20 cellular contexts compared by ENCODE assay signal in genomic region chr1:71074681-71075080, GRCh38. TPM values are rescaled to one million over a fixed set of nuclear protein-coding genes. Genes with fewer than 3 reads are reported as not detected.
A peak's percentile ranks its signal among the peaks of the same experiment; 100 is the strongest.
DNase-seq lines count a peak whose midpoint lies in the region; ATAC-seq lines count a peak whose summit lies in the region.
"Had no signal": no experiment of that assay in that cellular context is flagged by ENCODE, and none has a peak within 500 bp of the region (broad histone marks: within the 10 kb centered on the region; RNA-seq: fewer than 3 reads in every experiment).

No MANE protein-coding gene starts in this region.

- intact Hi-C loops in activated CD4-positive, alpha-beta T cell treated with anti-CD3 and anti-CD28 coated beads for 36 hours (cut with DNase I, micrococcal nuclease) = no loop called here
- intact Hi-C loops in activated T-helper 1 cell treated with anti-CD3 and anti-CD28 coated beads, Interleukin-12 subunit alpha, Interleukin-12 subunit beta, Interleukin-2, Interleukin-4 antibody, amounts not matched to agents 30 ng/mL and 10 ng/mL and 1 ng/mL, durations not matched to agents 14 hours and 24 hours and 36 hours (cut with micrococcal nuclease) = no loop called here

- H3K36me3 Mint-ChIP-seq in activated CD4-positive, alpha-beta T cell treated with anti-CD3 and anti-CD28 coated beads for 36 hours (ENCODE audit: low read depth) = peaks cover 58% of the 10 kb centered on the region
- H3K36me3 Mint-ChIP-seq in activated T-helper 1 cell treated with anti-CD3 and anti-CD28 coated beads, Interleukin-12 subunit alpha, Interleukin-12 subunit beta, Interleukin-2, Interleukin-4 antibody, amounts not matched to agents 30 ng/mL and 10 ng/mL and 1 ng/mL, durations not matched to agents 14 hours and 24 hours and 36 hours (ENCODE audit: low read depth) = peaks cover 64% of the 10 kb centered on the region

- POLR2A ChIA-PET in activated CD4-positive, alpha-beta T cell treated with anti-CD3 and anti-CD28 coated beads for 36 hours (lab: Charles Lee) = no interaction called here

- no peak overlapping the region for H3K4me3 Mint-ChIP-seq in activated CD4-positive, alpha-beta T cell treated with anti-CD3 and anti-CD28 coated beads for 36 hours
- no peak overlapping the region for H3K4me3 Mint-ChIP-seq in activated T-helper 1 cell treated with anti-CD3 and anti-CD28 coated beads, Interleukin-12 subunit alpha, Interleukin-12 subunit beta, Interleukin-2, Interleukin-4 antibody, amounts not matched to agents 30 ng/mL and 10 ng/mL and 1 ng/mL, durations not matched to agents 14 hours and 24 hours and 36 hours
- H3K4me3 Mint-ChIP-seq: type B pancreatic cell had no signal

- CTCF ChIA-PET in activated CD4-positive, alpha-beta T cell treated with anti-CD3 and anti-CD28 coated beads for 36 hours (lab: Charles Lee) = interaction anchor here (0.8 to 2.6 kb wide), 4 partner anchors 8 to 27 kb away, joined by 3 to 12 read pairs (median 4); partner anchors contain the start of gene PTGER3

- no peaks in the 10 kb centered on the region for H3K9me3 Mint-ChIP-seq in activated CD4-positive, alpha-beta T cell treated with anti-CD3 and anti-CD28 coated beads for 36 hours (ENCODE audit: low read depth)
- no peaks in the 10 kb centered on the region for H3K9me3 Mint-ChIP-seq in activated T-helper 1 cell treated with anti-CD3 and anti-CD28 coated beads, Interleukin-12 subunit alpha, Interleukin-12 subunit beta, Interleukin-2, Interleukin-4 antibody, amounts not matched to agents 30 ng/mL and 10 ng/mL and 1 ng/mL, durations not matched to agents 14 hours and 24 hours and 36 hours
- H3K9me3 Mint-ChIP-seq: type B pancreatic cell had no signal

- no peak for DNase-seq in activated CD4-positive, alpha-beta T cell treated with anti-CD3 and anti-CD28 coated beads for 36 hours
- no peak for DNase-seq in activated CD4-positive, alpha-beta T cell treated with anti-CD3 and anti-CD28 coated beads, Interleukin-2, amount 50 U/mL, for 48 hours
- DNase-seq in activated T-helper 1 cell treated with anti-CD3 and anti-CD28 coated beads, Interleukin-12 subunit alpha, Interleukin-12 subunit beta, Interleukin-2, Interleukin-4 antibody, amounts not matched to agents 30 ng/mL and 10 ng/mL and 1 ng/mL, durations not matched to agents 14 hours and 24 hours and 36 hours (ENCODE audit: low spot score) = no peak
- DNase-seq in lung microvascular endothelial cell (ENCODE audit: low read depth in 2 of 2) (peak; percentile 30 to 66), D341Med (ENCODE audit: low spot score) (no peak), Ammon's horn (ENCODE audit: low spot score) (no peak)
- no peak for DNase-seq in stimulated activated CD4-positive, alpha-beta T cell treated with anti-CD3 and anti-CD28 coated beads, Interleukin-4, amount 100 ng/mL, for 1 hour
- DNase-seq: 8988T; activated CD4-positive, alpha-beta T cell treated with anti-CD3 and anti-CD28 coated beads for 1 hour; activated T-cell treated with anti-CD3 and anti-CD28 coated beads for 4 hours; BE2C; EL; left ventricle myocardium superior; MG63; NCI-H1436; NCI-H526 treated with DMSO at 0.1 percent for 48 hours; psoas muscle had no signal

- peak overlapping the region; percentile 34 for H3K27ac Mint-ChIP-seq in activated CD4-positive, alpha-beta T cell treated with anti-CD3 and anti-CD28 coated beads for 36 hours
- peak overlapping the region; percentile 7 for H3K27ac Mint-ChIP-seq in activated T-helper 1 cell treated with anti-CD3 and anti-CD28 coated beads, Interleukin-12 subunit alpha, Interleukin-12 subunit beta, Interleukin-2, Interleukin-4 antibody, amounts not matched to agents 30 ng/mL and 10 ng/mL and 1 ng/mL, durations not matched to agents 14 hours and 24 hours and 36 hours
- H3K27ac Mint-ChIP-seq: type B pancreatic cell had no signal

- H3K27me3 Mint-ChIP-seq in activated CD4-positive, alpha-beta T cell treated with anti-CD3 and anti-CD28 coated beads for 36 hours = no peaks in the 10 kb centered on the region
- H3K27me3 Mint-ChIP-seq in activated T-helper 1 cell treated with anti-CD3 and anti-CD28 coated beads, Interleukin-12 subunit alpha, Interleukin-12 subunit beta, Interleukin-2, Interleukin-4 antibody, amounts not matched to agents 30 ng/mL and 10 ng/mL and 1 ng/mL, durations not matched to agents 14 hours and 24 hours and 36 hours (ENCODE audit: insufficient read depth) = no peaks in the 10 kb centered on the region
- H3K27me3 Mint-ChIP-seq: type B pancreatic cell had no signal

- no peak for ATAC-seq in activated CD4-positive, alpha-beta T cell treated with anti-CD3 and anti-CD28 coated beads for 36 hours
- peak; percentile 48 for ATAC-seq in GM21529 (IDR thresholded peaks at IDR 0.05; ENCODE audit: unreplicated experiment)
- ATAC-seq: left ventricle myocardium superior, psoas muscle had no signal

- H3K4me1 Mint-ChIP-seq in activated CD4-positive, alpha-beta T cell treated with anti-CD3 and anti-CD28 coated beads for 36 hours = peaks cover 28% of the 10 kb centered on the region
- H3K4me1 Mint-ChIP-seq in activated T-helper 1 cell treated with anti-CD3 and anti-CD28 coated beads, Interleukin-12 subunit alpha, Interleukin-12 subunit beta, Interleukin-2, Interleukin-4 antibody, amounts not matched to agents 30 ng/mL and 10 ng/mL and 1 ng/mL, durations not matched to agents 14 hours and 24 hours and 36 hours (ENCODE audit: low read depth) = peaks cover 56% of the 10 kb centered on the region

RNA-seq across cellular contexts. Expression of gene ZRANB2, which starts 6.2 kb away (rescaled TPM):
- 100 to 1,000 TPM; 114 to 148 TPM for total RNA-seq in activated CD4-positive, alpha-beta T cell treated with anti-CD3 and anti-CD28 coated beads for 36 hours
- 149 and 152 TPM in 2 replicates for total RNA-seq in activated T-helper 1 cell treated with anti-CD3 and anti-CD28 coated beads, Interleukin-12 subunit alpha, Interleukin-12 subunit beta, Interleukin-2, Interleukin-4 antibody, amounts not matched to agents 30 ng/mL and 10 ng/mL and 1 ng/mL, durations not matched to agents 14 hours and 24 hours and 36 hours
- 16.6 and 19.6 TPM in 2 replicates for total RNA-seq in lung microvascular endothelial cell

RNA-seq across cellular contexts. Expression of gene PTGER3, which starts 27.1 kb away (rescaled TPM):
- not detected for total RNA-seq in activated CD4-positive, alpha-beta T cell treated with anti-CD3 and anti-CD28 coated beads for 36 hours
- 1.3 and 1.4 TPM in 2 replicates for total RNA-seq in activated T-helper 1 cell treated with anti-CD3 and anti-CD28 coated beads, Interleukin-12 subunit alpha, Interleukin-12 subunit beta, Interleukin-2, Interleukin-4 antibody, amounts not matched to agents 30 ng/mL and 10 ng/mL and 1 ng/mL, durations not matched to agents 14 hours and 24 hours and 36 hours
- total RNA-seq in lung microvascular endothelial cell = under 0.01 TPM in 2 replicates
- total RNA-seq: dermis microvascular lymphatic vessel endothelial cell had no signal

Comparison
In these comparisons a context has a peak if more than half of its experiments do, and no peak if none do; other contexts are left out.
1. DNase-seq: peak in lung microvascular endothelial cell (2 of 2); none in activated CD4-positive, alpha-beta T cell treated with anti-CD3 and anti-CD28 coated beads for 36 hours (single experiment), activated CD4-positive, alpha-beta T cell treated with anti-CD3 and anti-CD28 coated beads, Interleukin-2, amount 50 U/mL, for 48 hours (0 of 2), activated T-helper 1 cell treated with anti-CD3 and anti-CD28 coated beads, Interleukin-12 subunit alpha, Interleukin-12 subunit beta, Interleukin-2, Interleukin-4 antibody, amounts not matched to agents 30 ng/mL and 10 ng/mL and 1 ng/mL, durations not matched to agents 14 hours and 24 hours and 36 hours (single experiment), stimulated activated CD4-positive, alpha-beta T cell treated with anti-CD3 and anti-CD28 coated beads, Interleukin-4, amount 100 ng/mL, for 1 hour (single experiment), D341Med (single experiment) and Ammon's horn (single experiment).